ENCODE assay signal across 20 cellular contexts in the genomic region with DNA sequence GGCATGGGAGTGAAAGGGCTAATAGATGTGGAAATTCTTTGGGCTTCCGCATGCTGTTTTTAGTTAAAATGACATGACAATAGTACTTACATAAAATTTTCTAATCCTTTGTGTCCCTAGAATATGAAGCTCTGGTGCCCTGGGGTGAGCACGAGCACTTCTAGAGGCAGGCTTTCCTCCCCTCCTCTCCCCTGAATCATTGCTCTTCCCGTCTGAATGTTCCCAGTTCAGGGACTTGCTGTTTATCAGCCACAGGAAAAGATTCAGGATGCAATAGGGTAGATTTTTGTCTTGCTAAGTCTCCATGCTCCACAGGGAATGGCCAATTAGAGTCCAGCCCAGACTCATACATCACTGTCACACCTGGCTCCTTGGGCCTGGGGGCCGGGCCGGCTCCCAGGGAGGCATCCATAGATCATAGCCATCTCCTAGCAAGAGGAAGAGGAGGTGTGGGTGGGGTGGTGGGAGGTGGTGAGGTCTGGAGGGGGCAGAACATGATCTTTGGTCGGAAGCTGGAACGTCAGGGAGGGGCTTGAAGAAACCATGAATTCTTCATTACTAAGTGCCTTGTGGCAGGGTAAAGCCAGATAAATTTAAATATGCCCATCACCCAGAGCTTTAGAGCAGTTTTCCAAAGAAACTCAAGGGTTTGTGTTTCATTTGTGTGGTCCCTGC.
"Had no signal": no experiment of that assay in that cellular context is flagged by ENCODE, and none has a peak within 500 bp of the region (broad histone marks: within the 10 kb centered on the region; RNA-seq: fewer than 3 reads in every experiment).

No MANE protein-coding gene starts in this region.

- FAIRE-seq: endothelial cell of umbilical vein had no signal

- H3K27ac ChIP-seq: esophagus muscularis mucosa, gastroesophageal sphincter, heart right ventricle, left lung, tibial artery had no signal

- H3K9me3 Mint-ChIP-seq: activated B cell treated with CpG ODN at 0.5 μM for 24 hours; activated CD4-positive, alpha-beta memory T cell treated with anti-CD3 and anti-CD28 coated beads for 36 hours; activated naive CD8-positive, alpha-beta T cell treated with anti-CD3 and anti-CD28 coated beads for 36 hours; dendritic cell treated with granulocyte-macrophage colony-stimulating factor and Interleukin-4, amounts not matched to agents 40 ng/mL and 50 ng/mL, for 4 days; nephron had no signal

- H3K4me1 ChIP-seq: esophagus muscularis mucosa, gastroesophageal sphincter, heart right ventricle, left lung, tibial artery had no signal

- H3K36me3 ChIP-seq: esophagus muscularis mucosa, gastroesophageal sphincter, heart right ventricle, left lung, tibial artery had no signal

- H3K9me3 ChIP-seq: esophagus muscularis mucosa, gastroesophageal sphincter, heart right ventricle, left lung, tibial artery had no signal

- H3K27ac Mint-ChIP-seq: activated B cell treated with CpG ODN at 0.5 μM for 24 hours; activated CD4-positive, alpha-beta memory T cell treated with anti-CD3 and anti-CD28 coated beads for 36 hours; activated CD8-positive, alpha-beta memory T cell treated with anti-CD3 and anti-CD28 coated beads, Interleukin-2, amount 10 ng/mL, durations not matched to agents 7 days and 5 days; activated naive CD8-positive, alpha-beta T cell treated with anti-CD3 and anti-CD28 coated beads for 36 hours; dendritic cell treated with granulocyte-macrophage colony-stimulating factor and Interleukin-4, amounts not matched to agents 40 ng/mL and 50 ng/mL, for 4 days had no signal

- H3K27me3 Mint-ChIP-seq: activated B cell treated with CpG ODN at 0.5 μM for 24 hours; activated CD4-positive, alpha-beta memory T cell treated with anti-CD3 and anti-CD28 coated beads for 36 hours; activated naive CD8-positive, alpha-beta T cell treated with anti-CD3 and anti-CD28 coated beads for 36 hours had no signal

- H3K4me3 ChIP-seq: esophagus muscularis mucosa, gastroesophageal sphincter, heart right ventricle, left lung, tibial artery had no signal

- ATAC-seq: activated CD8-positive, alpha-beta memory T cell treated with anti-CD3 and anti-CD28 coated beads, Interleukin-2, amount 10 ng/mL, durations not matched to agents 7 days and 5 days; gastroesophageal sphincter; heart right ventricle; left lung had no signal

- H3K4me1 Mint-ChIP-seq: activated CD8-positive, alpha-beta memory T cell treated with anti-CD3 and anti-CD28 coated beads, Interleukin-2, amount 10 ng/mL, durations not matched to agents 7 days and 5 days; activated naive CD8-positive, alpha-beta T cell treated with anti-CD3 and anti-CD28 coated beads for 36 hours had no signal

- H3K36me3 Mint-ChIP-seq: activated CD8-positive, alpha-beta memory T cell treated with anti-CD3 and anti-CD28 coated beads, Interleukin-2, amount 10 ng/mL, durations not matched to agents 7 days and 5 days had no signal

- H3K4me3 Mint-ChIP-seq: activated B cell treated with CpG ODN at 0.5 μM for 24 hours; activated CD4-positive, alpha-beta memory T cell treated with anti-CD3 and anti-CD28 coated beads for 36 hours; activated CD8-positive, alpha-beta memory T cell treated with anti-CD3 and anti-CD28 coated beads, Interleukin-2, amount 10 ng/mL, durations not matched to agents 7 days and 5 days; activated naive CD8-positive, alpha-beta T cell treated with anti-CD3 and anti-CD28 coated beads for 36 hours; dendritic cell treated with granulocyte-macrophage colony-stimulating factor and Interleukin-4, amounts not matched to agents 40 ng/mL and 50 ng/mL, for 4 days; nephron had no signal

- H3K27me3 ChIP-seq: gastroesophageal sphincter had no signal

- DNase-seq: activated B cell treated with CpG ODN at 0.5 μM for 24 hours; activated CD4-positive, alpha-beta memory T cell treated with anti-CD3 and anti-CD28 coated beads for 36 hours; activated CD4-positive, alpha-beta T cell treated with anti-CD3 and anti-CD28 coated beads for 4 hours; activated CD8-positive, alpha-beta memory T cell treated with anti-CD3 and anti-CD28 coated beads, Interleukin-2, amount 10 ng/mL, durations not matched to agents 7 days and 5 days; activated naive CD4-positive, alpha-beta T cell; activated naive CD8-positive, alpha-beta T cell treated with anti-CD3 and anti-CD28 coated beads for 36 hours; amniotic stem cell; effector CD8-positive, alpha-beta T cell; heart right ventricle; islet precursor cell; left lung; midbrain; nucleus accumbens; stimulated activated naive CD4-positive, alpha-beta T cell treated with Interleukin-2 at 50 U/mL for 16 hours; tibial artery had no signal
